Comparison of ENCODE assay signal across 30 cellular contexts in the genomic region with DNA sequence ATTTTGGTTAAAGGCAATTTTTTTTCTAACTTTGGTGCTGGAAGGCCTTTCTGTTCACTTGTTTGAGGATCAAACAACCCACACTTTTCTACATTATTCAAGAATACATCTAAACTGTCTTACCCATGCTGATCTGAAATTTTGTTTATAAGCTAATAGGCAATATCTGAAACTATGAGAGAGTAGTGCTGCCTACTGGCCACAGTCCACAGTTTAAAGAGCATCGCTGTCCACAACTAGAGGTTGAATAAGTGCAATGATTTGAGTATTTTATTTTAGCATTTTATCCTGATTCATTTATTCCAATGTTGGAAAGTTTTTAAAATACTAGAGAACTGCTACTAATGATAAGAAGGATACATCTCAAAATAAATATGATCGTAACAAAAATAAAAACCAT.
DNase-seq lines count a peak whose midpoint lies in the region; ATAC-seq and TF ChIP-seq lines count a peak whose summit lies in the region.
"Had no signal": no experiment of that assay in that cellular context is flagged by ENCODE, and none has a peak within 500 bp of the region (broad histone marks: within the 10 kb centered on the region; RNA-seq: fewer than 3 reads in every experiment).

No MANE protein-coding gene starts in this region.

- no peak overlapping the region for H3K4me3 Mint-ChIP-seq in MCF 10A (ENCODE audit: unreplicated experiment)
- no peak overlapping the region for H3K4me3 Mint-ChIP-seq in activated naive CD8-positive, alpha-beta T cell treated with anti-CD3 and anti-CD28 coated beads for 36 hours
- H3K4me3 Mint-ChIP-seq: activated naive CD4-positive, alpha-beta T cell treated with anti-CD3 and anti-CD28 coated beads for 36 hours; naive thymus-derived CD8-positive, alpha-beta T cell; stimulated activated memory B cell treated with anti-CD40 and anti-IgM and Interleukin-4, amounts not matched to agents 10 μg/mL and 1 μg/mL and 100 μg/mL, for 72 hours had no signal

- H3K4me1 Mint-ChIP-seq in MCF 10A (ENCODE audit: insufficient read depth, unreplicated experiment), result peaks cover 8% of the 10 kb centered on the region
- no peaks in the 10 kb centered on the region for H3K4me1 Mint-ChIP-seq in activated naive CD8-positive, alpha-beta T cell treated with anti-CD3 and anti-CD28 coated beads for 36 hours

- peaks cover 13% of the 10 kb centered on the region for H3K9me3 Mint-ChIP-seq in MCF 10A (ENCODE audit: unreplicated experiment)
- peaks cover 35% of the 10 kb centered on the region for H3K9me3 Mint-ChIP-seq in activated naive CD8-positive, alpha-beta T cell treated with anti-CD3 and anti-CD28 coated beads for 36 hours

- H3K4me1 ChIP-seq in breast epithelium (no peaks in the 10 kb centered on the region), adrenal gland (replicated peaks in 1 of 2) (no peaks in the 10 kb centered on the region), foreskin keratinocyte (no peaks in the 10 kb centered on the region)
- H3K4me1 ChIP-seq: BLaER1 treated with 17β-estradiol and CSF1 and Interleukin-3, amounts not matched to agents 10 nM and 100 nM; left ventricle myocardium inferior; spleen; suprapubic skin had no signal

- DNase-seq in MCF 10A (ENCODE audit: unreplicated experiment), result no peak
- no peak for DNase-seq in breast epithelium (ENCODE audit: low spot score in 2 of 2)
- no peak for DNase-seq in adrenal gland
- no peak for DNase-seq in foreskin keratinocyte
- no peak for DNase-seq in activated CD4-positive, CD25-positive, alpha-beta regulatory T cell treated with anti-CD3 and anti-CD28 coated beads, Interleukin-2, amount 50 U/mL, for 72 hours
- no peak for DNase-seq in NCI-H1694 treated with DMSO at 0.1 percent for 48 hours (lab: John Stamatoyannopoulos, UW)
- no peak for DNase-seq in cardiac septum (ENCODE audit: low spot score)
- no peak for DNase-seq in activated naive CD8-positive, alpha-beta T cell treated with anti-CD3 and anti-CD28 coated beads for 36 hours
- DNase-seq: activated CD4-positive, alpha-beta T cell treated with anti-CD3 and anti-CD28 coated beads for 4 hours; activated naive CD4-positive, alpha-beta T cell treated with anti-CD3 and anti-CD28 coated beads for 36 hours; activated T-cell treated with anti-CD3 and anti-CD28 coated beads, Interleukin-2, amount 50 U/mL, for 48 hours; anterior cingulate cortex; central memory CD4-positive, alpha-beta T cell; dorsolateral prefrontal cortex; foreskin melanocyte; left ventricle myocardium inferior; MG63; naive thymus-derived CD8-positive, alpha-beta T cell; NCI-H2081; NCI-H446; NCI-H82; OCI-M1; ovary; Right ventricle myocardium superior; spleen; stimulated activated CD4-positive, alpha-beta T cell treated with anti-CD3 and anti-CD28 coated beads, Interleukin-2, amount 100 ng/mL, for 48 hours had no signal

- H3K36me3 Mint-ChIP-seq in MCF 10A (ENCODE audit: insufficient read depth, unreplicated experiment), result no peaks in the 10 kb centered on the region
- H3K36me3 Mint-ChIP-seq in activated naive CD8-positive, alpha-beta T cell treated with anti-CD3 and anti-CD28 coated beads for 36 hours, result peaks cover 68% of the 10 kb centered on the region

- no peak overlapping the region for H3K27ac ChIP-seq in breast epithelium
- H3K27ac ChIP-seq in adrenal gland, result no peak overlapping the region
- no peak overlapping the region for H3K27ac ChIP-seq in foreskin keratinocyte
- H3K27ac ChIP-seq: BLaER1 treated with 17β-estradiol and CSF1 and Interleukin-3, amounts not matched to agents 10 nM and 100 nM; hepatocyte; left ventricle myocardium inferior; ovary; spleen; suprapubic skin had no signal

- BruUV-seq in MCF 10A (replicated peaks; lab: Mats Ljungman, UMichigan), result no TSS peak

- POLR2A ChIA-PET in MCF 10A (lab: Yijun Ruan, JAX), result interaction anchor here (0.7 kb wide), 1 partner anchor 250 kb away, joined by 3 read pairs; no protein-coding TSS in a partner anchor

- ATAC-seq in foreskin keratinocyte, result no peak
- ATAC-seq: naive thymus-derived CD8-positive, alpha-beta T cell; stimulated activated memory B cell treated with anti-CD40 and anti-IgM and Interleukin-4, amounts not matched to agents 10 μg/mL and 1 μg/mL and 100 μg/mL, for 72 hours had no signal

- no peaks in the 10 kb centered on the region for H3K27me3 Mint-ChIP-seq in MCF 10A (ENCODE audit: insufficient read depth, unreplicated experiment)
- H3K27me3 Mint-ChIP-seq in activated naive CD8-positive, alpha-beta T cell treated with anti-CD3 and anti-CD28 coated beads for 36 hours, result no peaks in the 10 kb centered on the region
- H3K27me3 Mint-ChIP-seq: naive thymus-derived CD8-positive, alpha-beta T cell; stimulated activated memory B cell treated with anti-CD40 and anti-IgM and Interleukin-4, amounts not matched to agents 10 μg/mL and 1 μg/mL and 100 μg/mL, for 72 hours had no signal

- peaks cover 8 to 21% of the 10 kb centered on the region in 2 donors for H3K9me3 ChIP-seq in breast epithelium
- H3K9me3 ChIP-seq in adrenal gland (replicated peaks in 1 of 3), result peaks cover 0 to 5% (median 0%) of the 10 kb centered on the region in 3 donors
- H3K9me3 ChIP-seq: MG63, ovary had no signal

- WGBS in adrenal gland, 4 donors, result 93 to 96% (median 94%) methylated on average over 2 of the region's 2 CpGs

- H3K4me3 ChIP-seq in breast epithelium, result no peak overlapping the region
- no peak overlapping the region for H3K4me3 ChIP-seq in adrenal gland
- H3K4me3 ChIP-seq: BLaER1 treated with 17β-estradiol and CSF1 and Interleukin-3, amounts not matched to agents 10 nM and 100 nM; dorsolateral prefrontal cortex; hepatocyte; left ventricle myocardium inferior; MG63; ovary; spleen; suprapubic skin had no signal

- TF ChIP-seq CTCF in MCF 10A (IDR thresholded peaks at IDR 0.05; ENCODE audit: unreplicated experiment) (peak; percentile 9), breast epithelium (IDR thresholded peaks at IDR 0.05) (no peak), adrenal gland (IDR thresholded peaks at IDR 0.05) (peak in 5 of 6 experiments; percentile 20 to 43 (median 40)), foreskin keratinocyte (conservative IDR thresholded peaks at IDR 0.05) (peak; percentile 31)

- intact Hi-C loops in MCF 10A (cut with micrococcal nuclease), result no loop called here
- intact Hi-C loops in breast epithelium (cut with DNase I; ENCODE audit: low total_unique reads), result no loop called here
- intact Hi-C loops in adrenal gland (cut with DNase I), result no loop called here
- intact Hi-C loops in cardiac septum (cut with DNase I), result no loop called here

- no peaks in the 10 kb centered on the region for H3K27me3 ChIP-seq in breast epithelium
- no peaks in the 10 kb centered on the region for H3K27me3 ChIP-seq in adrenal gland
- no peaks in the 10 kb centered on the region for H3K27me3 ChIP-seq in foreskin keratinocyte
- H3K27me3 ChIP-seq: BLaER1 treated with 17β-estradiol and CSF1 and Interleukin-3, amounts not matched to agents 10 nM and 100 nM; dorsolateral prefrontal cortex; hepatocyte; MG63; ovary; spleen; suprapubic skin had no signal

- CTCF ChIA-PET in MCF 10A (lab: Yijun Ruan, JAX), result interaction anchor here (1.6 to 2.0 kb wide), 2 partner anchors 40 to 174 kb away, joined by 3 to 10 read pairs; no protein-coding TSS in a partner anchor

- no peak overlapping the region for H3K27ac Mint-ChIP-seq in MCF 10A (ENCODE audit: low read depth, unreplicated experiment)
- no peak overlapping the region for H3K27ac Mint-ChIP-seq in activated naive CD8-positive, alpha-beta T cell treated with anti-CD3 and anti-CD28 coated beads for 36 hours
- H3K27ac Mint-ChIP-seq: activated naive CD4-positive, alpha-beta T cell treated with anti-CD3 and anti-CD28 coated beads for 36 hours; stimulated activated memory B cell treated with anti-CD40 and anti-IgM and Interleukin-4, amounts not matched to agents 10 μg/mL and 1 μg/mL and 100 μg/mL, for 72 hours had no signal

- no peak for TF ChIP-seq POLR2A in breast epithelium (IDR thresholded peaks at IDR 0.05)
- no peak for TF ChIP-seq POLR2A in adrenal gland (IDR thresholded peaks at IDR 0.05)

- H3K36me3 ChIP-seq in breast epithelium, result no peaks in the 10 kb centered on the region
- no peaks in the 10 kb centered on the region for H3K36me3 ChIP-seq in adrenal gland (replicated peaks in 1 of 2)
- H3K36me3 ChIP-seq: MG63, ovary, suprapubic skin had no signal

Comparison
In these comparisons a context has a peak if more than half of its experiments do, and no peak if none do; other contexts are left out.
1. CTCF ChIP-seq: peak in MCF 10A (single experiment), adrenal gland (5 of 6) and foreskin keratinocyte (single experiment); none in breast epithelium (0 of 3).